Comparison of ENCODE assay signal across 11 cellular contexts in the genomic region with DNA sequence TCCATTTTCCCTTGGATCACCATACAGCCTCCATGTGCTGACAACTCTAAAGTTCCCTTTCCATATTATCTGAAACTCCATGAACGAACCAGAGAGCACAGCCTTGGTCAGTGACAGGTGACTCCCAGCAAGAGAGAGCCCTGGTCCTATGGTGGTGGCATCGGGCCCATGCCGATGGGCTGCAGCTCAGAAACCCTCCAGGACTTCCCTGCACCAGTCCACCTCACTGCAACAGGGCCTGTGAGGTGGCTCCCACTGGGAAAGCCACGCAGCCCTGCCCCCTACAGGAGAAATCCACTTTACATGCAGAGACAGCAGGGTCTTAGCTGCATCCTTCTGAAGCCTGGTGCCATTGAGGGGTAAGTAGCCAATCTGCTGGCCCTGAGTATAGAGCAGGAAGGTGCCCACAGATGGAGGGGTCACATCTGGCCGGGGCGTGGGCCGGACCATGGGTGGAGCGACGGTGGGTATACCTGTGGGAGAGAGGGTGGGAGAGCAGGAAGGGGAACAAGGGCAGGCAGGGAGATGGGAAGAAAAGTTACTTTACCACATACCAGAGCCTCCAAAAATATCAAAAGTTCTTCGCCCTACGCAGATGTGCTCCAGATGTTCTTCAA. TPM values are rescaled to one million over a fixed set of nuclear protein-coding genes. Genes with fewer than 3 reads are reported as not detected.
DNase-seq lines count a peak whose midpoint lies in the region; ATAC-seq, FAIRE-seq and TF ChIP-seq lines count a peak whose summit lies in the region.
"Had no signal": no experiment of that assay in that cellular context is flagged by ENCODE, and none has a peak within 500 bp of the region (broad histone marks: within the 10 kb centered on the region; RNA-seq: fewer than 3 reads in every experiment).

No MANE protein-coding gene starts in this region.

- H2BK5ac ChIP-seq in mesenchymal stem cell (ENCODE audit: low read depth, low read length, poor library complexity, severe bottlenecking) = no peak overlapping the region

- no peak overlapping the region for H3K14ac ChIP-seq in mesenchymal stem cell (ENCODE audit: low read length in 2 of 2)

- H3K4me3 ChIP-seq in H7 (ENCODE audit: insufficient read depth, low read depth, low read length) = no peak overlapping the region
- H3K4me3 ChIP-seq in astrocyte (ENCODE audit: insufficient read depth, low read depth, low read length) = no peak overlapping the region
- no peak overlapping the region for H3K4me3 ChIP-seq in mesenchymal stem cell (ENCODE audit: insufficient read depth in 1 of 2, low read depth in 1 of 2, low read length in 2 of 2)
- H3K4me3 ChIP-seq in small intestine (ENCODE audit: low read depth in 1 of 2, low read length in 2 of 2) = no peak overlapping the region
- no peak overlapping the region for H3K4me3 ChIP-seq in lower leg skin (ENCODE audit: low read depth, poor library complexity, severe bottlenecking)
- H3K4me3 ChIP-seq: SK-N-MC, uterus had no signal

- intact Hi-C loops in CD4-positive, alpha-beta T cell (cut with DNase I, micrococcal nuclease) = no loop called here
- intact Hi-C loops in lower leg skin (cut with DNase I; ENCODE audit: low total_unique reads) = no loop called here

- no peak overlapping the region for H3K27ac Mint-ChIP-seq in CD4-positive, alpha-beta T cell
- no peak overlapping the region for H3K27ac Mint-ChIP-seq in astrocyte (ENCODE audit: unreplicated experiment)

- H3K4me2 ChIP-seq in astrocyte (ENCODE audit: low read length) = no peak overlapping the region
- H3K4me2 ChIP-seq in mesenchymal stem cell (ENCODE audit: low read length, poor library complexity, severe bottlenecking) = no peak overlapping the region

- ATAC-seq in CD4-positive, alpha-beta T cell (ENCODE audit: poor library complexity) = peak; percentile 32

- no peak overlapping the region for H3K23ac ChIP-seq in mesenchymal stem cell (ENCODE audit: low read length in 2 of 2)

- H3K4ac ChIP-seq in mesenchymal stem cell (ENCODE audit: low read depth in 1 of 2, low read length in 2 of 2) = no peak overlapping the region

- DNase-seq in CD4-positive, alpha-beta T cell = no peak
- DNase-seq in H7 (peak; percentile 52), astrocyte (ENCODE audit: low read depth) (no peak), mesenchymal stem cell (no peak), small intestine (no peak), dedifferentiated amniotic fluid mesenchymal stem cell (ENCODE audit: extremely low spot score) (no peak), T-helper 1 cell (no peak), lower leg skin (ENCODE audit: low spot score in 2 of 2) (no peak)
- DNase-seq: activated gamma-delta T cell, uterus had no signal

- no peak for TF ChIP-seq POLR2A in lower leg skin (IDR thresholded peaks at IDR 0.05)

- peaks cover 32% of the 10 kb centered on the region for H3K36me3 Mint-ChIP-seq in CD4-positive, alpha-beta T cell (ENCODE audit: low read depth)
- H3K36me3 Mint-ChIP-seq in astrocyte (ENCODE audit: low read depth, unreplicated experiment) = peaks cover 7% of the 10 kb centered on the region

- H3K27ac ChIP-seq in CD4-positive, alpha-beta T cell (ENCODE audit: low read depth, low read length) = no peak overlapping the region
- H3K27ac ChIP-seq in astrocyte (ENCODE audit: low read depth, low read length) (no peak overlapping the region), mesenchymal stem cell (ENCODE audit: low read length, poor library complexity, severe bottlenecking) (no peak overlapping the region), small intestine (ENCODE audit: low read depth in 1 of 2, low read length in 1 of 2) (no peak overlapping the region)
- H3K27ac ChIP-seq: SK-N-MC had no signal

- H3K9me3 Mint-ChIP-seq in CD4-positive, alpha-beta T cell = no peaks in the 10 kb centered on the region
- H3K9me3 Mint-ChIP-seq in astrocyte (ENCODE audit: unreplicated experiment) = peaks cover 3% of the 10 kb centered on the region

- H4K8ac ChIP-seq in mesenchymal stem cell (ENCODE audit: low read length) = peak overlapping the region; percentile 7

- H4K91ac ChIP-seq in mesenchymal stem cell (ENCODE audit: low read length) = peak overlapping the region; percentile 27

- H2BK12ac ChIP-seq in mesenchymal stem cell (ENCODE audit: low read length in 2 of 2) = peak overlapping the region; percentile 7 to 11

- H3K27me3 Mint-ChIP-seq in CD4-positive, alpha-beta T cell = peaks cover 6% of the 10 kb centered on the region
- H3K27me3 Mint-ChIP-seq in astrocyte (ENCODE audit: low read depth, unreplicated experiment) = peaks cover 5% of the 10 kb centered on the region

- H3K18ac ChIP-seq in mesenchymal stem cell (ENCODE audit: low read depth in 1 of 2, low read length in 2 of 2) = no peak overlapping the region

- no peak overlapping the region for H2AFZ ChIP-seq in astrocyte (ENCODE audit: low read depth, low read length)
- H2AFZ ChIP-seq in mesenchymal stem cell (ENCODE audit: low read depth, low read length) = no peak overlapping the region

- no peaks in the 10 kb centered on the region for H3K4me1 Mint-ChIP-seq in CD4-positive, alpha-beta T cell (ENCODE audit: low read depth)
- H3K4me1 Mint-ChIP-seq in astrocyte (ENCODE audit: low read depth, unreplicated experiment) = no peaks in the 10 kb centered on the region

- 92% methylated on average over 3 of the region's 11 CpGs for WGBS in mesenchymal stem cell
- 80 to 88% (median 82%) methylated on average over 11 of the region's 11 CpGs for WGBS in small intestine, 3 donors
- WGBS in lower leg skin, 2 donors = 61 to 70% methylated on average over 11 of the region's 11 CpGs

- no peaks in the 10 kb centered on the region for H3K79me1 ChIP-seq in mesenchymal stem cell (replicated peaks; ENCODE audit: low read length, poor library complexity, severe bottlenecking)

- H3K9me3 ChIP-seq in CD4-positive, alpha-beta T cell (ENCODE audit: control insufficient read depth, low read length) = no peaks in the 10 kb centered on the region
- H3K9me3 ChIP-seq in astrocyte (ENCODE audit: insufficient read depth, low read depth, low read length) (no peaks in the 10 kb centered on the region), mesenchymal stem cell (ENCODE audit: control insufficient read depth, low read length) (no peaks in the 10 kb centered on the region), small intestine (ENCODE audit: control insufficient read depth, low read depth) (no peaks in the 10 kb centered on the region)
- H3K9me3 ChIP-seq: uterus had no signal

- no peaks in the 10 kb centered on the region for H3K27me3 ChIP-seq in CD4-positive, alpha-beta T cell (ENCODE audit: control insufficient read depth, insufficient read depth, low read length)
- H3K27me3 ChIP-seq in H7 (ENCODE audit: control insufficient read depth, insufficient read depth, low read length) (no peaks in the 10 kb centered on the region), astrocyte (ENCODE audit: insufficient read depth, low read length) (no peaks in the 10 kb centered on the region), mesenchymal stem cell (ENCODE audit: control insufficient read depth in 1 of 2, insufficient read depth in 1 of 2, low read length in 2 of 2) (peaks cover 0 to 11% of the 10 kb centered on the region in 2 experiments), small intestine (ENCODE audit: control insufficient read depth in 2 of 2, insufficient read depth in 2 of 2, low read length in 2 of 2) (no peaks in the 10 kb centered on the region)
- H3K27me3 ChIP-seq: uterus had no signal

- H2AK5ac ChIP-seq in mesenchymal stem cell (ENCODE audit: low read length, severe bottlenecking) = no peak overlapping the region

- FAIRE-seq in astrocyte (lab: Jason Lieb, UNC) (no peak), small intestine (lab: Jason Lieb, UNC) (no peak)

- H3K36me3 ChIP-seq in H7 (replicated peaks; ENCODE audit: control insufficient read depth, insufficient read depth, low read length) = peaks cover 10% of the 10 kb centered on the region; the same call in 1 of the 2 replicates
- peaks cover 27% of the 10 kb centered on the region for H3K36me3 ChIP-seq in astrocyte (ENCODE audit: insufficient read depth, low read length)
- peaks cover 19 to 76% of the 10 kb centered on the region in 2 experiments for H3K36me3 ChIP-seq in mesenchymal stem cell (ENCODE audit: control insufficient read depth in 1 of 2, insufficient read depth in 2 of 2, low read depth in 1 of 2, low read length in 2 of 2)
- H3K36me3 ChIP-seq in small intestine (ENCODE audit: control insufficient read depth in 2 of 2, insufficient read depth in 2 of 2, low read length in 2 of 2) = peaks cover 7 to 14% of the 10 kb centered on the region in 2 donors
- H3K36me3 ChIP-seq: uterus had no signal

- no peak overlapping the region for H3K4me3 Mint-ChIP-seq in CD4-positive, alpha-beta T cell
- no peak overlapping the region for H3K4me3 Mint-ChIP-seq in astrocyte (ENCODE audit: unreplicated experiment)

- H4K20me1 ChIP-seq in astrocyte (ENCODE audit: insufficient read depth, low read length) = no peaks in the 10 kb centered on the region

- no peaks in the 10 kb centered on the region for H3K79me2 ChIP-seq in astrocyte (ENCODE audit: insufficient read depth, low read length)

- CTCF ChIA-PET in CD4-positive, alpha-beta T cell (lab: Charles Lee) = interaction anchor here (0.6 to 1.4 kb wide), 2 partner anchors 18 to 86 kb away, joined by 3 read pairs; no protein-coding TSS in a partner anchor

- H3K9ac ChIP-seq in astrocyte (ENCODE audit: low read length) (no peak overlapping the region), mesenchymal stem cell (ENCODE audit: low read length) (no peak overlapping the region)

- H2BK15ac ChIP-seq in mesenchymal stem cell (ENCODE audit: low read depth, poor library complexity, severe bottlenecking) = peak overlapping the region; percentile 54

- H2BK120ac ChIP-seq in mesenchymal stem cell (ENCODE audit: low read depth, low read length) = no peak overlapping the region

- H3K4me1 ChIP-seq in astrocyte (ENCODE audit: insufficient read depth, low read length) (peaks cover 3% of the 10 kb centered on the region), mesenchymal stem cell (ENCODE audit: control insufficient read depth, insufficient read depth, low read depth, low read length) (peaks cover 2% of the 10 kb centered on the region), small intestine (ENCODE audit: control insufficient read depth in 2 of 2, insufficient read depth in 1 of 2, low read depth in 1 of 2, low read length in 1 of 2) (peaks cover under 1 to 2% of the 10 kb centered on the region in 2 donors)
- H3K4me1 ChIP-seq: uterus had no signal

- POLR2A ChIA-PET in CD4-positive, alpha-beta T cell (lab: Charles Lee) = no interaction called here

- no peak for TF ChIP-seq CTCF in CD4-positive, alpha-beta T cell (IDR thresholded peaks at IDR 0.05)
- TF ChIP-seq CTCF in astrocyte (IDR thresholded peaks at IDR 0.05; ENCODE audit: insufficient read depth, low read depth, low read length) (peak; percentile 14), lower leg skin (IDR thresholded peaks at IDR 0.05) (no peak)

RNA-seq across cellular contexts. Expression of a gene that starts 24.7 kb away (rescaled TPM):
- total RNA-seq in CD4-positive, alpha-beta T cell = 100 to 1,000 TPM; 155 to 157 TPM
- total RNA-seq in H7 (2014; rRNA removed; shearing (Covaris generic)) = 321 and 401 TPM in 2 replicates
- 213 and 224 TPM in 2 replicates for total RNA-seq in astrocyte
- polyA plus RNA-seq in mesenchymal stem cell (2013, experiment 1 of 2) = 522 TPM
- polyA plus RNA-seq in mesenchymal stem cell (2013, experiment 2 of 2) = 530 TPM
- polyA plus RNA-seq in small intestine = 100 to 1,000 TPM in 2 of 3 donors, 10 to 100 TPM in 1; 98.1 to 134 (median 121) TPM
- total RNA-seq in lower leg skin = 10 to 100 TPM; 32.5 to 48.0 (median 40.6) TPM

RNA-seq across cellular contexts. Expression of a gene that starts 54.8 kb away (rescaled TPM):
- total RNA-seq in CD4-positive, alpha-beta T cell = under 1 TPM in 1 of 2 experiments, not detected in 1; 0.19 TPM
- total RNA-seq in H7 (2014; rRNA removed; shearing (Covaris generic)) = 5.1 and 9.6 TPM in 2 replicates
- total RNA-seq in astrocyte (11.4 and 22.3 TPM in 2 replicates), lower leg skin (1 to 10 TPM in 2 of 4 donors, under 1 TPM in 2; 0.17 to 3.0 (median 1.1) TPM)
- 213 TPM for polyA plus RNA-seq in mesenchymal stem cell (2013, experiment 1 of 2)
- 208 TPM for polyA plus RNA-seq in mesenchymal stem cell (2013, experiment 2 of 2)
- 1 to 10 TPM; 2.2 to 4.9 (median 2.3) TPM for polyA plus RNA-seq in small intestine
